Comparison of ENCODE assay signal across 9 cellular contexts in genomic region chr12:128820723-128821432, GRCh38. TPM values are rescaled to one million over a fixed set of nuclear protein-coding genes. Genes with fewer than 3 reads are reported as not detected.
DNase-seq lines count a peak whose midpoint lies in the region; ATAC-seq and TF ChIP-seq lines count a peak whose summit lies in the region.
"Had no signal": no experiment of that assay in that cellular context is flagged by ENCODE, and none has a peak within 500 bp of the region (broad histone marks: within the 10 kb centered on the region; RNA-seq: fewer than 3 reads in every experiment).

No MANE protein-coding gene starts in this region.

- peak overlapping the region; percentile 38 for H3K27ac ChIP-seq in thymus (ENCODE audit: low read depth)
- H3K27ac ChIP-seq: A549 had no signal

- no peaks in the 10 kb centered on the region for H3K36me3 ChIP-seq in thymus (ENCODE audit: control insufficient read depth, insufficient read depth)

- no peaks in the 10 kb centered on the region for H3K27me3 ChIP-seq in thymus (ENCODE audit: control insufficient read depth, insufficient read depth)

- no peak for TF ChIP-seq CTCF in fibroblast of villous mesenchyme (IDR thresholded peaks at IDR 0.05; ENCODE audit: insufficient read depth, low read depth, low read length)

- ATAC-seq in GM21786 (IDR thresholded peaks at IDR 0.05; ENCODE audit: unreplicated experiment), result peak; percentile 60
- ATAC-seq: A549 had no signal

- no peaks in the 10 kb centered on the region for H3K9me3 ChIP-seq in thymus (ENCODE audit: control insufficient read depth)
- H3K9me3 ChIP-seq: A549 had no signal

- DNase-seq in NCI-H2196 (lab: John Stamatoyannopoulos, UW; ENCODE audit: unreplicated experiment) (peak; percentile 27), NCI-H2196 treated with DMSO at 0.1 percent for 48 hours (lab: John Stamatoyannopoulos, UW; ENCODE audit: unreplicated experiment) (no peak), MV-4-11 (lab: John Stamatoyannopoulos, UW) (peak; percentile 92), fibroblast of villous mesenchyme (ENCODE audit: low read depth) (peak; percentile 11), H4 (ENCODE audit: low spot score) (no peak), GM03348 (ENCODE audit: low spot score) (no peak)

- 42% methylated on average over 7 of the region's 7 CpGs for WGBS in thymus

- peaks cover 30% of the 10 kb centered on the region for H3K4me1 ChIP-seq in thymus (ENCODE audit: control insufficient read depth, insufficient read depth, low read length)

- H3K4me3 ChIP-seq in fibroblast of villous mesenchyme (ENCODE audit: low read depth, low read length) (no peak overlapping the region), thymus (ENCODE audit: low read length) (peak overlapping the region; percentile 11)
- H3K4me3 ChIP-seq: A549 had no signal

RNA-seq across cellular contexts. Expression of gene SLC15A4, which starts 2.9 kb away (rescaled TPM):
- total RNA-seq in fibroblast of villous mesenchyme, result 39.0 and 49.2 TPM in 2 replicates
- polyA plus RNA-seq in thymus, result 24.7 TPM
- total RNA-seq in H4 (2014; rRNA removed; shearing (Covaris generic)), result 9.9 and 14.6 TPM in 2 replicates

RNA-seq across cellular contexts. Expression of gene GLT1D1, which starts 32.4 kb away (rescaled TPM):
- total RNA-seq in fibroblast of villous mesenchyme, result under 0.01 TPM in 1 of 2 replicates, not detected in the other
- polyA plus RNA-seq in thymus, result 1.1 TPM
- total RNA-seq in H4 (2014; rRNA removed; shearing (Covaris generic)), result not detected in 2 replicates
- polyA plus RNA-seq: A549 had no signal

Comparison
In these comparisons a context has a peak if more than half of its experiments do, and no peak if none do; other contexts are left out.
1. DNase-seq: peak in NCI-H2196 (single experiment), MV-4-11 (single experiment) and fibroblast of villous mesenchyme (single experiment); none in NCI-H2196 treated with DMSO at 0.1 percent for 48 hours (single experiment), H4 (single experiment) and GM03348 (single experiment).